1 cellular context compared by ENCODE assay signal in genomic region chr1:169312084-169312954, GRCh38.
TF ChIP-seq lines count a peak whose summit lies in the region.

No MANE protein-coding gene starts in this region.

TF ChIP-seq in IMR-90, 13 proteins besides CTCF, POLR2A, EP300 and RAD21 (continued from another document):
- peak; percentile 80 for TF ChIP-seq MAFK (IDR thresholded peaks at IDR 0.05; ENCODE audit: low read depth, low read length)
- 0 out of 2 replicates have a peak, but pooled peaks have one; percentile 23 for TF ChIP-seq NFE2L2 (IDR thresholded peaks at IDR 0.05; ENCODE audit: low read depth, low read length)
- peak; percentile 8 for TF ChIP-seq RCOR1 (IDR thresholded peaks at IDR 0.05; ENCODE audit: insufficient replicate concordance, low read length)
- TF ChIP-seq BHLHE40 (IDR thresholded peaks at IDR 0.05; ENCODE audit: low read depth, low read length): peak; percentile 81
- TF ChIP-seq MXI1 (IDR thresholded peaks at IDR 0.05; ENCODE audit: borderline replicate concordance, low read depth, low read length): no peak
- TF ChIP-seq SMC3 (IDR thresholded peaks at IDR 0.05; ENCODE audit: low read depth, low read length): no peak
- TF ChIP-seq CHD1 (IDR thresholded peaks at IDR 0.05; ENCODE audit: low read depth, low read length): no peak
- no peak for TF ChIP-seq MAZ (IDR thresholded peaks at IDR 0.05; ENCODE audit: borderline replicate concordance, low read depth, low read length)
- TF ChIP-seq FOS (IDR thresholded peaks at IDR 0.05; ENCODE audit: low read depth, low read length): peak; percentile 82
- no peak for TF ChIP-seq ELK1 (IDR thresholded peaks at IDR 0.05; ENCODE audit: borderline replicate concordance, low read depth, low read length)
TF ChIP-seq in IMR-90: peak in this region for 7.
